1 cellular context compared by ENCODE assay signal in the genomic region with DNA sequence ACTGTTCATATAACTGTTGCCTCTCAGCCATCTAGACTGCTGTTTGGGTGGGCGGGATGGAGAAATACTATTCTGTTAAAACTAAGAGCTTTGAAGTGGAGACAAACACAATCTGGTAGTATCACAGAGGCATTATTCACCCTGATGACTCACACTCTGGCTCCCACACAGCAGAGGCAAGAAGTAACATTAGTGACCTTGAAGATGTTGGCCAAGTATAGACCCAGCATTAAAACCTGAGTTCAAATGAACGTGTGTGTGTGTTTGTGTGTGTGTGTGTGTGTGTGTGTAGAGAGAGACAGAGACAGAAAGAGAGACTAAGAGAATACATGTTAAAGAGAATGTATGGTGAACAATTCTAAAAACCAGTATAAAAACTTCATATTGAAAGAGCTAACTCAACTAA.
TF ChIP-seq lines count a peak whose summit lies in the region.

No MANE protein-coding gene starts in this region.

TF ChIP-seq in WTC11, 78 proteins besides CTCF, POLR2A, EP300 and RAD21 (continued from another document):
- TF ChIP-seq, protein P1, sequence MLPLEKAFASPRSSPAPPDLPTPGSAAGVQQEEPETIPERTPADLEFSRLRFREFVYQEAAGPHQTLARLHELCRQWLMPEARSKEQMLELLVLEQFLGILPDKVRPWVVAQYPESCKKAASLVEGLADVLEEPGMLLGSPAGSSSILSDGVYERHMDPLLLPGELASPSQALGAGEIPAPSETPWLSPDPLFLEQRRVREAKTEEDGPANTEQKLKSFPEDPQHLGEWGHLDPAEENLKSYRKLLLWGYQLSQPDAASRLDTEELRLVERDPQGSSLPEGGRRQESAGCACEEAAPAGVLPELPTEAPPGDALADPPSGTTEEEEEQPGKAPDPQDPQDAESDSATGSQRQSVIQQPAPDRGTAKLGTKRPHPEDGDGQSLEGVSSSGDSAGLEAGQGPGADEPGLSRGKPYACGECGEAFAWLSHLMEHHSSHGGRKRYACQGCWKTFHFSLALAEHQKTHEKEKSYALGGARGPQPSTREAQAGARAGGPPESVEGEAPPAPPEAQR (CRISPR knock-in tag; IDR thresholded peaks at IDR 0.05) = no peak
- no peak for TF ChIP-seq GABPB1 (CRISPR knock-in tag; IDR thresholded peaks at IDR 0.05)
- TF ChIP-seq JAZF1 (CRISPR knock-in tag; IDR thresholded peaks at IDR 0.05) = no peak
- no peak for TF ChIP-seq TEAD1 (CRISPR knock-in tag; IDR thresholded peaks at IDR 0.05)
- no peak for TF ChIP-seq ATF3 (CRISPR knock-in tag; conservative IDR thresholded peaks at IDR 0.05)
TF ChIP-seq in WTC11: peak in this region for 0.
